In genomic region chr5:19235101-19235584, GRCh38 we compare ENCODE assay signal across 27 cellular contexts.
A peak's percentile ranks its signal among the peaks of the same experiment; 100 is the strongest.
DNase-seq lines count a peak whose midpoint lies in the region; ATAC-seq and TF ChIP-seq lines count a peak whose summit lies in the region.
"Had no signal": no experiment of that assay in that cellular context is flagged by ENCODE, and none has a peak within 500 bp of the region (broad histone marks: within the 10 kb centered on the region; RNA-seq: fewer than 3 reads in every experiment).

No MANE protein-coding gene starts in this region.

- H3K79me1 ChIP-seq in trophoblast cell (ENCODE audit: low read length) = peaks cover 1% of the 10 kb centered on the region

- H2BK5ac ChIP-seq in trophoblast cell (ENCODE audit: low read depth, low read length, poor library complexity) = no peak overlapping the region

- DNase-seq in ELR (ENCODE audit: low read depth) (peak; percentile 53), RWPE2 (ENCODE audit: low spot score) (no peak), epithelial cell of esophagus (ENCODE audit: low read depth) (peak; percentile 58), trophoblast cell (peak in 1 of 2 donors; percentile 6), transverse colon (no peak), HT-29 (ENCODE audit: low spot score) (no peak)
- DNase-seq in activated CD4-positive, CD25-positive, alpha-beta regulatory T cell (lab: John Stamatoyannopoulos, UW) = no peak
- DNase-seq: AML-193; C1 segment of cervical spinal cord; Calu3; CD8-positive, alpha-beta T cell; DMS153; GDM1; H7; HFFc6; IMR-90; NCI-H1105; NCI-H146; NCI-H2029; NCI-H2227 treated with DMSO at 0.1 percent for 48 hours; NCI-H524; NCI-H82; Peyer's patch had no signal

- H3K79me2 ChIP-seq in trophoblast cell (ENCODE audit: control insufficient read depth, insufficient read depth, low read length, poor library complexity) = no peaks in the 10 kb centered on the region

- no peak overlapping the region for H2AK5ac ChIP-seq in trophoblast cell (ENCODE audit: low read length)

- peak overlapping the region; percentile 30 for H3K27ac ChIP-seq in RWPE2 (ENCODE audit: poor library complexity, severe bottlenecking)
- H3K27ac ChIP-seq in trophoblast cell (ENCODE audit: low read depth, low read length) = peak overlapping the region; percentile 10
- H3K27ac ChIP-seq in transverse colon = no peak overlapping the region
- H3K27ac ChIP-seq: KMS-11, Peyer's patch, SJSA1 had no signal

- H3K4me1 ChIP-seq in RWPE2 (ENCODE audit: insufficient read depth, poor library complexity, severe bottlenecking) (peaks cover 10% of the 10 kb centered on the region), trophoblast cell (ENCODE audit: control insufficient read depth in 1 of 2, insufficient read depth in 2 of 2, low read length in 2 of 2) (peaks cover 4% of the 10 kb centered on the region in 2 experiments), transverse colon (no peaks in the 10 kb centered on the region)
- H3K4me1 ChIP-seq: Peyer's patch, SJSA1 had no signal

- no peak overlapping the region for H3K14ac ChIP-seq in trophoblast cell (ENCODE audit: low read length)

- peak; percentile 77 for ATAC-seq in RWPE2 (ENCODE audit: low read depth)
- ATAC-seq in GM18873 (IDR thresholded peaks at IDR 0.05; ENCODE audit: low FRiP score, unreplicated experiment) = no peak
- ATAC-seq: CD8-positive, alpha-beta T cell; Right ventricle myocardium inferior had no signal

- no peak overlapping the region for H3K4me2 ChIP-seq in trophoblast cell (ENCODE audit: low read length)
- H3K4me2 ChIP-seq: KMS-11 had no signal

- H3K36me3 ChIP-seq in RWPE2 (ENCODE audit: low read depth) = no peaks in the 10 kb centered on the region
- H3K36me3 ChIP-seq in trophoblast cell (ENCODE audit: control insufficient read depth in 1 of 2, insufficient read depth in 2 of 2, low read length in 2 of 2) = no peaks in the 10 kb centered on the region
- H3K36me3 ChIP-seq in transverse colon = no peaks in the 10 kb centered on the region
- H3K36me3 ChIP-seq: Peyer's patch, SJSA1 had no signal

- no peak overlapping the region for H2BK120ac ChIP-seq in trophoblast cell (ENCODE audit: insufficient read depth, low read length, poor library complexity)

- H3K9me3 ChIP-seq in RWPE2 (ENCODE audit: severe bottlenecking) (no peaks in the 10 kb centered on the region), trophoblast cell (ENCODE audit: insufficient read depth, low read depth, low read length) (no peaks in the 10 kb centered on the region), transverse colon (no peaks in the 10 kb centered on the region)
- H3K9me3 ChIP-seq: Peyer's patch had no signal

- no peak overlapping the region for H3K9ac ChIP-seq in trophoblast cell (ENCODE audit: low read length)
- H3K9ac ChIP-seq: KMS-11 had no signal

- no peak overlapping the region for H4K12ac ChIP-seq in trophoblast cell (ENCODE audit: low read depth, low read length)

- H3K18ac ChIP-seq in trophoblast cell (ENCODE audit: low read length) = no peak overlapping the region

- H4K8ac ChIP-seq in trophoblast cell (ENCODE audit: low read depth, low read length) = no peak overlapping the region

- no peak for TF ChIP-seq POLR2A in transverse colon (IDR thresholded peaks at IDR 0.05)

- no peak overlapping the region for H2AFZ ChIP-seq in trophoblast cell (ENCODE audit: insufficient read depth, low read length, poor library complexity)

- intact Hi-C loops in transverse colon (cut with DNase I; ENCODE audit: low total_unique reads) = no loop called here

- no CpG with 5 or more reads among the region's 5 CpGs for WGBS in trophoblast cell (ENCODE audit: extremely low coverage, insufficient coverage, insufficient read length)
- 66 to 88% methylated on average over 5 of the region's 5 CpGs for WGBS in transverse colon (ENCODE audit: low coverage in 1 of 2), 2 donors

- H3K4me3 ChIP-seq in RWPE2 (ENCODE audit: severe bottlenecking) (no peak overlapping the region), epithelial cell of esophagus (ENCODE audit: low read length) (no peak overlapping the region), trophoblast cell (ENCODE audit: low read depth, low read length) (no peak overlapping the region), transverse colon (no peak overlapping the region)
- H3K4me3 ChIP-seq: Peyer's patch, SJSA1 had no signal

- H4K91ac ChIP-seq in trophoblast cell (ENCODE audit: low read depth, low read length) = no peak overlapping the region

- H3K4ac ChIP-seq in trophoblast cell (ENCODE audit: low read depth, low read length) = no peak overlapping the region

- H3K23ac ChIP-seq in trophoblast cell (ENCODE audit: low read length) = no peak overlapping the region

- H2BK12ac ChIP-seq in trophoblast cell (ENCODE audit: low read length) = no peak overlapping the region

- in situ Hi-C loops in transverse colon (cut with MboI; ENCODE audit: low pct_ligation_motif_present in 1 of 4, low pct_unique_long_range_greater_than_20kb in 1 of 4, low sequenced_read_pairs in 3 of 4) = no loop called here

- no peak for TF ChIP-seq EP300 in transverse colon (IDR thresholded peaks at IDR 0.05; ENCODE audit: low read depth)

- TF ChIP-seq CTCF in RWPE2 (IDR thresholded peaks at IDR 0.05; ENCODE audit: poor library complexity, severe bottlenecking) (no peak), epithelial cell of esophagus (IDR thresholded peaks at IDR 0.05; ENCODE audit: insufficient read depth, low read depth, low read length, missing control alignments) (no peak), transverse colon (IDR thresholded peaks at IDR 0.05) (no peak)

- H3K27me3 ChIP-seq in RWPE2 (ENCODE audit: insufficient read depth, poor library complexity, severe bottlenecking) (no peaks in the 10 kb centered on the region), trophoblast cell (ENCODE audit: insufficient read depth, low read length) (no peaks in the 10 kb centered on the region), transverse colon (no peaks in the 10 kb centered on the region)
- H3K27me3 ChIP-seq: Peyer's patch, SJSA1 had no signal

Comparison
In these comparisons a context has a peak if more than half of its experiments do, and no peak if none do; other contexts are left out.
1. DNase-seq: peak in ELR (single experiment) and epithelial cell of esophagus (single experiment); none in RWPE2 (single experiment), transverse colon (single experiment), HT-29 (single experiment) and activated CD4-positive, CD25-positive, alpha-beta regulatory T cell (0 of 4).
2. H3K27ac ChIP-seq: peak in RWPE2 (single experiment) and trophoblast cell (single experiment); none in transverse colon (0 of 4).